ENCODE assay signal across 8 cellular contexts in genomic region chr2:87075796-87076252, GRCh38. TPM values are rescaled to one million over a fixed set of nuclear protein-coding genes. Genes with fewer than 3 reads are reported as not detected.
DNase-seq lines count a peak whose midpoint lies in the region; ATAC-seq and TF ChIP-seq lines count a peak whose summit lies in the region.
"Not testable (repeated sequence)": the region's sequence is repeated elsewhere in the genome, so short reads cannot be mapped to it uniquely, and the experiment has no call there.

No MANE protein-coding gene starts in this region.

- H3K4me3 ChIP-seq in Caco-2 (ENCODE audit: low read depth, low read length) = peak overlapping the region; percentile 76
- peak overlapping the region in 3 of 4 donors; percentile 48 to 85 (median 67) for H3K4me3 ChIP-seq in adrenal gland

- not testable (repeated sequence) for H3K4me1 Mint-ChIP-seq in Caco-2 (ENCODE audit: low read depth, unreplicated experiment); T-helper 17 cell; natural killer cell treated with Interleukin-12 subunit alpha and Interleukin-12 subunit beta and Interleukin-15 and Interleukin-18, amount 100 ng/mL, for 72 hours (ENCODE audit: low read depth in 2 of 2)

- H3K36me3 Mint-ChIP-seq in Caco-2 (ENCODE audit: insufficient read depth, unreplicated experiment); T-helper 17 cell (ENCODE audit: low read depth); natural killer cell treated with Interleukin-12 subunit alpha and Interleukin-12 subunit beta and Interleukin-15 and Interleukin-18, amount 100 ng/mL, for 72 hours: not testable (repeated sequence)

- POLR2A ChIA-PET in Caco-2 (lab: Charles Lee) = not testable (repeated sequence)

- TF ChIP-seq CTCF in Caco-2 (IDR thresholded peaks at IDR 0.05; ENCODE audit: insufficient read depth in 1 of 2, low read depth in 1 of 2, low read length in 1 of 2, severe bottlenecking in 1 of 2, unreplicated experiment in 1 of 2); adrenal gland (IDR thresholded peaks at IDR 0.05): not testable (repeated sequence)

- not testable (repeated sequence) for H3K27me3 Mint-ChIP-seq in Caco-2 (ENCODE audit: insufficient read depth, unreplicated experiment); T-helper 17 cell; natural killer cell treated with Interleukin-12 subunit alpha and Interleukin-12 subunit beta and Interleukin-15 and Interleukin-18, amount 100 ng/mL, for 72 hours

- H3K9me3 Mint-ChIP-seq in Caco-2 (ENCODE audit: unreplicated experiment); natural killer cell treated with Interleukin-12 subunit alpha and Interleukin-12 subunit beta and Interleukin-15 and Interleukin-18, amount 100 ng/mL, for 72 hours: not testable (repeated sequence)

- not testable (repeated sequence) for H3K36me3 ChIP-seq in Caco-2 (ENCODE audit: control insufficient read depth, insufficient read depth, low read length); adrenal gland (replicated peaks in 1 of 2)

- TF ChIP-seq POLR2A in adrenal gland (IDR thresholded peaks at IDR 0.05) = not testable (repeated sequence)

- H3K4me1 ChIP-seq in Caco-2; adrenal gland (replicated peaks in 1 of 2): not testable (repeated sequence)

- H3K27ac ChIP-seq in adrenal gland = peak overlapping the region in 4 of 5 donors; percentile 94 to 99 (median 96)

- peak; percentile 28 for ATAC-seq in GM21447 (IDR thresholded peaks at IDR 0.05; ENCODE audit: unreplicated experiment)
- peak; percentile 39 for ATAC-seq in HG03439 (IDR thresholded peaks at IDR 0.05; ENCODE audit: unreplicated experiment)
- ATAC-seq in T-helper 17 cell = peak; percentile 38
- ATAC-seq in natural killer cell treated with Interleukin-12 subunit alpha and Interleukin-12 subunit beta and Interleukin-15 and Interleukin-18, amount 100 ng/mL, for 72 hours = peak; percentile 50 to 59

- H3K27ac Mint-ChIP-seq in Caco-2 (ENCODE audit: unreplicated experiment) = peak overlapping the region; percentile 92
- H3K27ac Mint-ChIP-seq in T-helper 17 cell; natural killer cell treated with Interleukin-12 subunit alpha and Interleukin-12 subunit beta and Interleukin-15 and Interleukin-18, amount 100 ng/mL, for 72 hours: not testable (repeated sequence)

- not testable (repeated sequence) for H3K9me3 ChIP-seq in Caco-2; T-helper 17 cell (ENCODE audit: control insufficient read depth, low read length, poor library complexity, severe bottlenecking); adrenal gland (replicated peaks in 1 of 3)

- H3K4me3 Mint-ChIP-seq in Caco-2 (ENCODE audit: unreplicated experiment) (peak overlapping the region; percentile 82), T-helper 17 cell (peak overlapping the region; percentile 74)
- peak overlapping the region; percentile 38 for H3K4me3 Mint-ChIP-seq in natural killer cell treated with Interleukin-12 subunit alpha and Interleukin-12 subunit beta and Interleukin-15 and Interleukin-18, amount 100 ng/mL, for 72 hours

- 0 to 1% methylated on average over 27 to 55 of the region's 63 CpGs; no CpG with 5 or more reads in 2 of the 4 donors for WGBS in adrenal gland, 4 donors

- DNase-seq in Caco-2 (peak; percentile 56 to 57), T-helper 17 cell (peak; percentile 34 to 45 (median 39)), adrenal gland (peak; percentile 52 to 79 (median 64)), glomerular visceral epithelial cell (ENCODE audit: extremely low spot score) (peak; percentile 38)
- peak; percentile 63 for DNase-seq in natural killer cell treated with Interleukin-12 subunit alpha and Interleukin-12 subunit beta and Interleukin-15 and Interleukin-18, amount 100 ng/mL, for 72 hours (ENCODE audit: low spot score)
- DNase-seq in stimulated activated CD8-positive, alpha-beta memory T cell treated with anti-CD3 and anti-CD28 coated beads, Interleukin-4, amount 100 ng/mL, for 4 hours (ENCODE audit: low read depth in 2 of 2, low spot score in 1 of 2) = peak; percentile 21 to 31

- CTCF ChIA-PET in Caco-2 (lab: Charles Lee) = not testable (repeated sequence)

- TSS peak; percentile 10 for BruUV-seq in Caco-2 (replicated peaks; lab: Mats Ljungman, UMichigan)

- intact Hi-C loops in Caco-2 (cut with micrococcal nuclease; ENCODE audit: unreplicated experiment); adrenal gland (cut with DNase I): not testable (repeated sequence)

- H3K27me3 ChIP-seq in Caco-2 (replicated peaks; ENCODE audit: control insufficient read depth, insufficient read depth, low read length); adrenal gland: not testable (repeated sequence)

RNA-seq across cellular contexts. Expression of gene PLGLB1, which starts 54.2 kb away (rescaled TPM):
- total RNA-seq in Caco-2 (2022) (1.3 TPM in 1 of 2 replicates, not detected in the other), T-helper 17 cell (1 to 10 TPM; 2.3 to 5.9 TPM), adrenal gland (1 to 10 TPM in 4 of 8 donors, under 1 TPM in 2, not detected in 2; 0.61 to 4.3 (median 2.0) TPM)
- polyA plus RNA-seq in adrenal gland = 10 to 100 TPM in 1 of 3 donors, 1 to 10 TPM in 1, under 1 TPM in 1; 0.81 to 16.4 (median 3.1) TPM
- 1 to 10 TPM in 1 of 2 donors, not detected in 1; 2.4 TPM for total RNA-seq in natural killer cell treated with Interleukin-12 subunit alpha and Interleukin-12 subunit beta and Interleukin-15 and Interleukin-18, amount 100 ng/mL, for 72 hours

Comparison
In these comparisons a context has a peak if more than half of its experiments do, and no peak if none do; other contexts are left out.
1. Peak in every context shown above with its lines: DNase-seq, ATAC-seq, H3K4me3 ChIP-seq and H3K27ac ChIP-seq.